Comparison of ENCODE assay signal across 12 cellular contexts in the genomic region with DNA sequence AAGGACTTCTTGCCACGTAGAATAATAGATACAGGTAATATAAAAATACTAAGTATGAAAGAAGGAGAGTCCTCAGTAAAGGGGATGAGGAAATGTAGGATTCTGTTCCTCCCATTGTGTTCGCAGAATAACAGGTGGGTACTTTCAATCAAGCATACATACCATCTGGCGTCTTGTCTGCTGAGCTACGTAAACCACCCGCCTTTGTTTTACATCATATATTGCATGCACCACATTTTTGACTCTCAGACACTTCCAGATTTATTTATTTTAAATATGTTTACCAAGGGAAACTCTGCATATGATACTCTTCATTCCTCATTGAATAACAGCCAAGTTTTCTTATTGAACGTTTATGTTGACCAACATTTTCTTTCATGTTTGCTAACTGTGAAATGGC.
"Had no signal": no experiment of that assay in that cellular context is flagged by ENCODE, and none has a peak within 500 bp of the region (broad histone marks: within the 10 kb centered on the region; RNA-seq: fewer than 3 reads in every experiment).

No MANE protein-coding gene starts in this region.

- DNase-seq: activated CD4-positive, alpha-beta T cell treated with anti-CD3 and anti-CD28 coated beads, Interleukin-2, amount 50 U/mL, for 4 hours; activated CD4-positive, CD25-positive, alpha-beta regulatory T cell treated with anti-CD3 and anti-CD28 coated beads, Interleukin-2, amount 50 U/mL, for 72 hours; activated gamma-delta T cell; activated naive CD8-positive, alpha-beta T cell treated with anti-CD3 and anti-CD28 coated beads, Interleukin-2, amount 10 ng/mL, durations not matched to agents 7 days and 5 days; activated T-cell treated with anti-CD3 and anti-CD28 coated beads, Interleukin-2, amount 50 U/mL, for 4 hours; anterior cingulate cortex; hypothalamus; kidney glomerular epithelial cell; nephron progenitor cell; sigmoid colon; stimulated activated CD4-positive, alpha-beta T cell treated with anti-CD3 and anti-CD28 coated beads, Interleukin-12 subunit alpha, Interleukin-12 subunit beta, amount 100 ng/mL, for 4 hours; stimulated activated naive CD4-positive, alpha-beta T cell had no signal

- ATAC-seq: activated T-cell treated with anti-CD3 and anti-CD28 coated beads, Interleukin-2, amount 50 U/mL, for 4 hours had no signal
